ENCODE assay signal across 7 cellular contexts in genomic region chr14:77377502-77377844, GRCh38. TPM values are rescaled to one million over a fixed set of nuclear protein-coding genes. Genes with fewer than 3 reads are reported as not detected.
DNase-seq lines count a peak whose midpoint lies in the region; ATAC-seq and TF ChIP-seq lines count a peak whose summit lies in the region.

No MANE protein-coding gene starts in this region.

- H3K4me1 ChIP-seq in left lung: peaks cover 5 to 36% of the 10 kb centered on the region in 2 donors
- H3K4me1 ChIP-seq in upper lobe of right lung: peaks cover 15% of the 10 kb centered on the region

- H3K27me3 ChIP-seq in left lung (no peaks in the 10 kb centered on the region), upper lobe of right lung (no peaks in the 10 kb centered on the region)

- intact Hi-C loops in left lung (cut with DNase I): no loop called here
- intact Hi-C loops in upper lobe of right lung (cut with DNase I): no loop called here

- no peaks in the 10 kb centered on the region for H3K36me3 ChIP-seq in left lung
- no peaks in the 10 kb centered on the region for H3K36me3 ChIP-seq in upper lobe of right lung

- TF ChIP-seq CTCF in astrocyte of the cerebellum (IDR thresholded peaks at IDR 0.05; ENCODE audit: low read depth, low read length, missing control alignments) (no peak), left lung (IDR thresholded peaks at IDR 0.05) (no peak), upper lobe of right lung (IDR thresholded peaks at IDR 0.05) (no peak)

- DNase-seq in astrocyte of the cerebellum (ENCODE audit: low read depth): no peak
- no peak for DNase-seq in left lung
- no peak for DNase-seq in upper lobe of right lung
- no peak for DNase-seq in NCI-H1436 (lab: John Stamatoyannopoulos, UW)
- no peak for DNase-seq in RPMI8226

- H3K4me3 ChIP-seq in astrocyte of the cerebellum (ENCODE audit: low read depth, low read length) (peak overlapping the region; percentile 72), left lung (peak overlapping the region; percentile 75 to 95), upper lobe of right lung (peak overlapping the region; percentile 95)

- in situ Hi-C loops in astrocyte of the cerebellum (cut with HindIII; ENCODE audit: low sequenced_read_pairs): no loop called here

- H3K9me3 ChIP-seq in left lung (no peaks in the 10 kb centered on the region), upper lobe of right lung (no peaks in the 10 kb centered on the region)

- H3K27ac ChIP-seq in left lung (peak overlapping the region in 1 of 2 donors; percentile 90), upper lobe of right lung (peak overlapping the region; percentile 84)

- peak; percentile 6 for ATAC-seq in HG03066 (IDR thresholded peaks at IDR 0.05; ENCODE audit: low read depth, unreplicated experiment)
- peak; percentile 4 for ATAC-seq in left lung
- no peak for ATAC-seq in upper lobe of right lung
- no peak for ATAC-seq in HG03378 (IDR thresholded peaks at IDR 0.05; ENCODE audit: unreplicated experiment)

RNA-seq across cellular contexts. Expression of gene SAMD15, which starts 0.3 kb away (rescaled TPM):
- 1 to 10 TPM; 1.7 to 2.2 TPM for total RNA-seq in left lung
- total RNA-seq in upper lobe of right lung: 0.41 TPM

RNA-seq across cellular contexts. Expression of gene TMED8, which starts 0.6 kb away (rescaled TPM):
- total RNA-seq in left lung (10 to 100 TPM; 12.7 to 15.9 TPM), upper lobe of right lung (11.3 TPM)

RNA-seq across cellular contexts. Expression of gene NOXRED1, which starts 45.9 kb away (rescaled TPM):
- total RNA-seq in left lung (under 1 TPM; 0.26 to 0.45 TPM), upper lobe of right lung (0.55 TPM)

RNA-seq across cellular contexts. Expression of gene GSTZ1, which starts 56.6 kb away (rescaled TPM):
- total RNA-seq in left lung (10 to 100 TPM; 11.6 to 13.6 TPM), upper lobe of right lung (9.8 TPM)

RNA-seq across cellular contexts. Expression of gene POMT2, which starts 56.8 kb away (rescaled TPM):
- 10 to 100 TPM; 29.3 to 32.8 TPM for total RNA-seq in left lung
- 29.4 TPM for total RNA-seq in upper lobe of right lung

Comparison
In these comparisons a context has a peak if more than half of its experiments do, and no peak if none do; other contexts are left out.
1. ATAC-seq: peak in HG03066 (single experiment) and left lung (single experiment); none in upper lobe of right lung (single experiment) and HG03378 (single experiment).
2. Peak in every context shown above with its lines, with median percentiles within 50 percentile points of each other: H3K4me3 ChIP-seq.